17 cellular contexts compared by ENCODE assay signal in genomic region chr15:46766021-46766420, GRCh38.
DNase-seq lines count a peak whose midpoint lies in the region; TF ChIP-seq lines count a peak whose summit lies in the region.
"Had no signal": no experiment of that assay in that cellular context is flagged by ENCODE, and none has a peak within 500 bp of the region (broad histone marks: within the 10 kb centered on the region; RNA-seq: fewer than 3 reads in every experiment).

No MANE protein-coding gene starts in this region.

- no peak for TF ChIP-seq CTCF in tibial artery (IDR thresholded peaks at IDR 0.05)
- TF ChIP-seq CTCF in spleen (IDR thresholded peaks at IDR 0.05 in 8 of 11, conservative IDR thresholded peaks at IDR 0.05 in 3 of 11), result no peak

- no peak overlapping the region for H3K4me3 ChIP-seq in mesodermal cell (ENCODE audit: extremely low read depth, insufficient read depth, low read length, poor library complexity, severe bottlenecking)
- H3K4me3 ChIP-seq in tibial artery, result no peak overlapping the region
- no peak overlapping the region for H3K4me3 ChIP-seq in spleen
- H3K4me3 ChIP-seq: BLaER1 had no signal

- 79 to 85% methylated on average over 2 of the region's 2 CpGs for WGBS in mesodermal cell (ENCODE audit: insufficient coverage in 2 of 2), 2 experiments
- WGBS in spleen, 5 donors, result 27 to 42% (median 35%) methylated on average over 2 of the region's 2 CpGs

- TF ChIP-seq POLR2A in spleen (IDR thresholded peaks at IDR 0.05), result no peak

- DNase-seq in SK-N-DZ (ENCODE audit: low spot score) (peak; percentile 54), tibial artery (no peak), spleen (no peak), MV-4-11 (lab: John Stamatoyannopoulos, UW) (no peak)
- DNase-seq: 8988T; ACHN; BE2C; C1 segment of cervical spinal cord; Calu3; CD4-positive, alpha-beta memory T cell; CD4-positive, CD25-positive, alpha-beta regulatory T cell; CD8-positive, alpha-beta memory T cell; COR-L47; DMS79 treated with DMSO at 0.1 percent for 48 hours; GF-D8 had no signal

- H3K36me3 ChIP-seq in mesodermal cell (ENCODE audit: control insufficient read depth, insufficient read depth, low read length) (no peaks in the 10 kb centered on the region), tibial artery (no peaks in the 10 kb centered on the region), spleen (no peaks in the 10 kb centered on the region)
- H3K36me3 ChIP-seq: BE2C, BLaER1 had no signal

- H3K27ac ChIP-seq in mesodermal cell (ENCODE audit: low read depth, low read length, severe bottlenecking) (peak overlapping the region; percentile 58), tibial artery (no peak overlapping the region), spleen (no peak overlapping the region)
- H3K27ac ChIP-seq: BLaER1 had no signal

- peaks cover 14% of the 10 kb centered on the region for H3K9me3 ChIP-seq in mesodermal cell (ENCODE audit: control insufficient read depth, low read length)
- peaks cover 0 to 11% (median 0%) of the 10 kb centered on the region in 3 donors for H3K9me3 ChIP-seq in tibial artery
- peaks cover 5 to 56% (median 47%) of the 10 kb centered on the region in 8 donors for H3K9me3 ChIP-seq in spleen
- H3K9me3 ChIP-seq: BE2C had no signal

- intact Hi-C loops in tibial artery (cut with DNase I; ENCODE audit: low total_unique reads) (no loop called here), spleen (cut with DNase I; ENCODE audit: low total_unique reads) (no loop called here)

- H3K4me1 ChIP-seq in mesodermal cell (ENCODE audit: control insufficient read depth, insufficient read depth, low read length, poor library complexity, severe bottlenecking), result no peaks in the 10 kb centered on the region
- H3K4me1 ChIP-seq in tibial artery, result no peaks in the 10 kb centered on the region
- no peaks in the 10 kb centered on the region for H3K4me1 ChIP-seq in spleen
- H3K4me1 ChIP-seq: BE2C, BLaER1 had no signal

- no peaks in the 10 kb centered on the region for H3K27me3 ChIP-seq in tibial artery
- H3K27me3 ChIP-seq in spleen (replicated peaks in 1 of 7), result no peaks in the 10 kb centered on the region
- H3K27me3 ChIP-seq: BE2C, BLaER1 had no signal
